10 cellular contexts compared by ENCODE assay signal in genomic region chr7:54888736-54889082, GRCh38.
DNase-seq lines count a peak whose midpoint lies in the region; ATAC-seq, FAIRE-seq and TF ChIP-seq lines count a peak whose summit lies in the region.
"Had no signal": no experiment of that assay in that cellular context is flagged by ENCODE, and none has a peak within 500 bp of the region (broad histone marks: within the 10 kb centered on the region; RNA-seq: fewer than 3 reads in every experiment).

No MANE protein-coding gene starts in this region.

- WGBS in psoas muscle, 3 donors: 8 to 16% (median 14%) methylated on average over 12 of the region's 12 CpGs

- H3K9me3 ChIP-seq in ES-I3 (ENCODE audit: control insufficient read depth, insufficient read depth, low read length) (no peaks in the 10 kb centered on the region), iPS-15b (ENCODE audit: control insufficient read depth, insufficient read depth, low read length) (no peaks in the 10 kb centered on the region), psoas muscle (no peaks in the 10 kb centered on the region)

- H3K4me3 ChIP-seq in bronchial epithelial cell (ENCODE audit: low read depth, low read length) (peak overlapping the region; percentile 34), iPS-15b (ENCODE audit: low read depth, low read length) (peak overlapping the region; percentile 55), psoas muscle (peak overlapping the region; percentile 54)

- H3K27me3 ChIP-seq in bronchial epithelial cell (ENCODE audit: control insufficient read depth, insufficient read depth, low read length): no peaks in the 10 kb centered on the region
- peaks cover 16% of the 10 kb centered on the region for H3K27me3 ChIP-seq in iPS-15b (ENCODE audit: control insufficient read depth, insufficient read depth, low read length)
- peaks cover 0 to 13% (median 1%) of the 10 kb centered on the region in 3 donors for H3K27me3 ChIP-seq in psoas muscle (ENCODE audit: insufficient read depth in 3 of 3, low read length in 2 of 3)

- no peaks in the 10 kb centered on the region for H3K36me3 ChIP-seq in ES-I3 (ENCODE audit: insufficient read depth, low read length)
- H3K36me3 ChIP-seq in bronchial epithelial cell (ENCODE audit: control insufficient read depth, insufficient read depth, low read length): no peaks in the 10 kb centered on the region
- no peaks in the 10 kb centered on the region for H3K36me3 ChIP-seq in iPS-15b (ENCODE audit: control insufficient read depth, insufficient read depth, low read length)
- no peaks in the 10 kb centered on the region for H3K36me3 ChIP-seq in psoas muscle (ENCODE audit: insufficient read depth in 1 of 2, low read depth in 1 of 2)

- no peak for FAIRE-seq in bronchial epithelial cell (lab: Jason Lieb, UNC)

- intact Hi-C loops in psoas muscle (cut with DNase I): no loop called here

- TF ChIP-seq CTCF in bronchial epithelial cell (IDR thresholded peaks at IDR 0.05; ENCODE audit: insufficient read depth, low read length, severe bottlenecking) (no peak), psoas muscle (IDR thresholded peaks at IDR 0.05) (no peak), GM20000 (IDR thresholded peaks at IDR 0.05; ENCODE audit: extremely low read depth, missing control alignments) (no peak)

- DNase-seq in bronchial epithelial cell (ENCODE audit: low read depth) (no peak), psoas muscle (peak; percentile 12 to 52), GM20000 (ENCODE audit: low spot score) (no peak), cerebellar cortex (ENCODE audit: low spot score) (no peak)
- DNase-seq in activated T-cell treated with anti-CD3 and anti-CD28 coated beads, Interleukin-2, amount 50 U/mL, for 48 hours: no peak
- DNase-seq: activated T-cell treated with anti-CD3 and anti-CD28 coated beads, Interleukin-2, amount 50 U/mL, for 4 hours; cortex of kidney had no signal

- H3K27ac ChIP-seq in psoas muscle: no peak overlapping the region

- H3K4me1 ChIP-seq in ES-I3 (ENCODE audit: insufficient read depth, low read length) (no peaks in the 10 kb centered on the region; the same call in 1 of the 2 replicates), iPS-15b (ENCODE audit: control insufficient read depth, insufficient read depth, low read length) (no peaks in the 10 kb centered on the region), psoas muscle (no peaks in the 10 kb centered on the region)

- ATAC-seq in psoas muscle (peak in 1 of 4 donors; percentile 45), HG03039 (IDR thresholded peaks at IDR 0.05; ENCODE audit: unreplicated experiment) (no peak)
- ATAC-seq: activated T-cell treated with anti-CD3 and anti-CD28 coated beads, Interleukin-2, amount 50 U/mL, for 4 hours had no signal

- peak overlapping the region; percentile 55; the same call in 1 of the 2 replicates for H3K9ac ChIP-seq in ES-I3 (ENCODE audit: low read depth, low read length)
- H3K9ac ChIP-seq in iPS-15b (ENCODE audit: low read depth, low read length): no peak overlapping the region

Comparison
In these comparisons a context has a peak if more than half of its experiments do, and no peak if none do; other contexts are left out.
1. DNase-seq: peak in psoas muscle (2 of 2); none in bronchial epithelial cell (single experiment), GM20000 (single experiment), activated T-cell treated with anti-CD3 and anti-CD28 coated beads, Interleukin-2, amount 50 U/mL, for 48 hours (0 of 2) and cerebellar cortex (single experiment).
2. Peak in every context shown above with its lines, with median percentiles within 50 percentile points of each other: H3K4me3 ChIP-seq.